20 cellular contexts compared by ENCODE assay signal in genomic region chr12:505221-505620, GRCh38. TPM values are rescaled to one million over a fixed set of nuclear protein-coding genes. Genes with fewer than 3 reads are reported as not detected.
DNase-seq lines count a peak whose midpoint lies in the region; ATAC-seq lines count a peak whose summit lies in the region.
"Had no signal": no experiment of that assay in that cellular context is flagged by ENCODE, and none has a peak within 500 bp of the region (broad histone marks: within the 10 kb centered on the region; RNA-seq: fewer than 3 reads in every experiment).

No MANE protein-coding gene starts in this region.

- no peaks in the 10 kb centered on the region for H3K79me1 ChIP-seq in neuronal stem cell (ENCODE audit: low read depth, low read length)

- H2BK5ac ChIP-seq in neuronal stem cell (ENCODE audit: low read length) = no peak overlapping the region

- no peak overlapping the region for H3K9ac ChIP-seq in neuronal stem cell (ENCODE audit: low read depth, low read length, poor library complexity)

- H2AK5ac ChIP-seq in neuronal stem cell (ENCODE audit: low read depth, low read length) = peak overlapping the region; percentile 14

- no peak overlapping the region for H3K4ac ChIP-seq in neuronal stem cell (ENCODE audit: low read length)

- no peak overlapping the region for H3K4me2 ChIP-seq in neuronal stem cell (ENCODE audit: insufficient read depth, low read length, poor library complexity, severe bottlenecking)
- H3K4me2 ChIP-seq: A549, GM23338 had no signal

- DNase-seq in cardiac septum (ENCODE audit: low spot score) = peak; percentile 7
- no peak for DNase-seq in Right ventricle myocardium inferior (ENCODE audit: missing footprints)
- DNase-seq in islet precursor cell = peak; percentile 34
- DNase-seq in neuronal stem cell (ENCODE audit: low spot score) = no peak
- DNase-seq in activated naive CD4-positive, alpha-beta T cell (lab: John Stamatoyannopoulos, UW) = no peak
- DNase-seq: AML-193; CD4-positive, alpha-beta T cell; DMS153; DMS79 treated with DMSO at 0.1 percent for 48 hours; GF-D8 had no signal

- H3K36me3 Mint-ChIP-seq in activated T-helper 17 cell treated with anti-CD3 and anti-CD28 coated beads, Interleukin-2, amount 50 U/mL, for 72 hours (ENCODE audit: low read depth) = no peaks in the 10 kb centered on the region

- no peaks in the 10 kb centered on the region for H3K27me3 ChIP-seq in neuronal stem cell (ENCODE audit: control insufficient read depth in 3 of 3, insufficient read depth in 3 of 3, low read depth in 1 of 3, low read length in 3 of 3)

- no peak overlapping the region for H2BK12ac ChIP-seq in neuronal stem cell (ENCODE audit: low read length)

- H3K9me3 Mint-ChIP-seq in activated T-helper 17 cell treated with anti-CD3 and anti-CD28 coated beads, Interleukin-2, amount 50 U/mL, for 72 hours = no peaks in the 10 kb centered on the region
- H3K9me3 Mint-ChIP-seq: CD4-positive, alpha-beta T cell; GM23338; IgD-negative memory B cell had no signal

- WGBS in neuronal stem cell (ENCODE audit: extremely low coverage in 2 of 2, insufficient read length in 2 of 2, insufficient replicate concordance in 1 of 2), 2 donors = no CpG with 5 or more reads among the region's 4 CpGs

- no peak overlapping the region for H2BK15ac ChIP-seq in neuronal stem cell (ENCODE audit: low read length)

- no peak overlapping the region for H3K27ac ChIP-seq in neuronal stem cell (replicated peaks; ENCODE audit: low read length)
- H3K27ac ChIP-seq: 22Rv1, A549, C4-2B had no signal

- H3K9me3 ChIP-seq in neuronal stem cell (replicated peaks in 1 of 2; ENCODE audit: control insufficient read depth in 2 of 2, insufficient read depth in 1 of 2, low read depth in 1 of 2, low read length in 2 of 2) = no peaks in the 10 kb centered on the region
- H3K9me3 ChIP-seq: A549 had no signal

- no peak overlapping the region for H3K4me3 Mint-ChIP-seq in activated T-helper 17 cell treated with anti-CD3 and anti-CD28 coated beads, Interleukin-2, amount 50 U/mL, for 72 hours
- H3K4me3 Mint-ChIP-seq: CD4-positive, alpha-beta T cell; GM23338; IgD-negative memory B cell had no signal

- H3K4me3 ChIP-seq in neuronal stem cell (ENCODE audit: low read length in 2 of 2) = no peak overlapping the region
- H3K4me3 ChIP-seq: A549, GM23338 had no signal

- no peak overlapping the region for H4K8ac ChIP-seq in neuronal stem cell (ENCODE audit: low read depth, low read length)

- H3K27me3 Mint-ChIP-seq in activated T-helper 17 cell treated with anti-CD3 and anti-CD28 coated beads, Interleukin-2, amount 50 U/mL, for 72 hours = no peaks in the 10 kb centered on the region

- H4K91ac ChIP-seq in neuronal stem cell (ENCODE audit: low read depth, low read length, poor library complexity) = peak overlapping the region; percentile 40

- ATAC-seq in Right ventricle myocardium inferior (no peak), GM19035 (IDR thresholded peaks at IDR 0.05; ENCODE audit: unreplicated experiment) (no peak), GM21528 (IDR thresholded peaks at IDR 0.05; ENCODE audit: low FRiP score, unreplicated experiment) (no peak)
- no peak for ATAC-seq in activated T-helper 17 cell treated with anti-CD3 and anti-CD28 coated beads, Interleukin-2, amount 50 U/mL, for 72 hours (replicated peaks)
- ATAC-seq: A549, GM23338, HepG2 had no signal

- intact Hi-C loops in cardiac septum (cut with DNase I) (no loop called here), Right ventricle myocardium inferior (cut with DNase I) (no loop called here)

- H3K27ac Mint-ChIP-seq in activated T-helper 17 cell treated with anti-CD3 and anti-CD28 coated beads, Interleukin-2, amount 50 U/mL, for 72 hours = no peak overlapping the region
- H3K27ac Mint-ChIP-seq: CD4-positive, alpha-beta T cell; GM23338; IgD-negative memory B cell had no signal

- no peaks in the 10 kb centered on the region for H3K36me3 ChIP-seq in neuronal stem cell (replicated peaks in 1 of 2; ENCODE audit: control insufficient read depth in 2 of 2, insufficient read depth in 2 of 2, low read length in 2 of 2)

- H3K14ac ChIP-seq in neuronal stem cell (ENCODE audit: low read length) = no peak overlapping the region

- no peak overlapping the region for H3K23ac ChIP-seq in neuronal stem cell (ENCODE audit: low read depth, low read length, poor library complexity)

- no peaks in the 10 kb centered on the region for H3K4me1 Mint-ChIP-seq in activated T-helper 17 cell treated with anti-CD3 and anti-CD28 coated beads, Interleukin-2, amount 50 U/mL, for 72 hours

- no peak overlapping the region for H2AFZ ChIP-seq in neuronal stem cell (ENCODE audit: low read length)
- H2AFZ ChIP-seq: GM23338 had no signal

- H2BK120ac ChIP-seq in neuronal stem cell (ENCODE audit: low read depth, low read length) = no peak overlapping the region

- H3K18ac ChIP-seq in neuronal stem cell (ENCODE audit: low read length) = no peak overlapping the region

- peaks cover 25 to 34% of the 10 kb centered on the region in 2 donors for H3K4me1 ChIP-seq in neuronal stem cell (ENCODE audit: control insufficient read depth in 2 of 2, insufficient read depth in 1 of 2, low read depth in 1 of 2, low read length in 2 of 2)

RNA-seq across cellular contexts. Expression of gene B4GALNT3, which starts 45.5 kb away (rescaled TPM):
- total RNA-seq in cardiac septum (65.3 TPM), Right ventricle myocardium inferior (36.6 TPM)
- polyA plus RNA-seq in neuronal stem cell (2013, experiment 1 of 2) = 17.1 TPM
- 16.0 TPM for polyA plus RNA-seq in neuronal stem cell (2013, experiment 2 of 2)
- 1 to 10 TPM; 3.5 to 4.7 TPM for total RNA-seq in activated T-helper 17 cell treated with anti-CD3 and anti-CD28 coated beads, Interleukin-2, amount 50 U/mL, for 72 hours
- polyA plus RNA-seq: BJ had no signal

Comparison
In these comparisons a context has a peak if more than half of its experiments do, and no peak if none do; other contexts are left out.
1. DNase-seq: peak in cardiac septum (single experiment) and islet precursor cell (single experiment); none in Right ventricle myocardium inferior (single experiment), neuronal stem cell (single experiment) and activated naive CD4-positive, alpha-beta T cell (0 of 4).